In genomic region chr4:41815478-41815877, GRCh38 we compare ENCODE assay signal across 30 cellular contexts.
"Had no signal": no experiment of that assay in that cellular context is flagged by ENCODE, and none has a peak within 500 bp of the region (broad histone marks: within the 10 kb centered on the region; RNA-seq: fewer than 3 reads in every experiment).

No MANE protein-coding gene starts in this region.

- H3K36me3 ChIP-seq: brain microvascular endothelial cell, Peyer's patch, WERI-Rb-1 had no signal

- H3K4me1 ChIP-seq: Peyer's patch had no signal

- H3K27ac ChIP-seq: brain microvascular endothelial cell, KMS-11, Peyer's patch, WERI-Rb-1 had no signal

- ATAC-seq: activated CD8-positive, alpha-beta T cell treated with anti-CD3 and anti-CD28 coated beads for 36 hours; activated T-cell treated with anti-CD3 and anti-CD28 coated beads, Interleukin-2, amount 50 U/mL, for 72 hours; activated T-helper 17 cell treated with anti-CD3 and anti-CD28 coated beads, Interleukin-2, amount 50 U/mL, for 72 hours; Right ventricle myocardium inferior had no signal

- DNase-seq: activated CD4-positive, alpha-beta T cell treated with anti-CD3 and anti-CD28 coated beads, Interleukin-2, amount 10 ng/mL, durations not matched to agents 24 days and 14 days; activated CD4-positive, alpha-beta T cell treated with anti-CD3 and anti-CD28 coated beads, Interleukin-2, amount 50 U/mL, for 4 hours; activated CD4-positive, CD25-positive, alpha-beta regulatory T cell; activated CD8-positive, alpha-beta T cell treated with anti-CD3 and anti-CD28 coated beads for 36 hours; activated effector memory CD4-positive, alpha-beta T cell treated with anti-CD3 and anti-CD28 coated beads, Interleukin-2, amount 50 U/mL, for 16 hours; activated naive CD4-positive, alpha-beta T cell; activated naive CD4-positive, alpha-beta T cell treated with anti-CD3 and anti-CD28 coated beads, Interleukin-2, amount 50 U/mL, for 16 hours; activated naive CD8-positive, alpha-beta T cell treated with anti-CD3 and anti-CD28 coated beads for 36 hours; activated T-cell treated with anti-CD3 and anti-CD28 coated beads, Interleukin-2, amount 50 U/mL, for 1 hour; activated T-cell treated with anti-CD3 and anti-CD28 coated beads, Interleukin-2, amount 50 U/mL, for 72 hours; amniotic stem cell; aorta; brain microvascular endothelial cell; NCI-H1092 treated with DMSO at 0.1 percent for 48 hours; NCI-H1417; NCI-H146; NCI-H187; NCI-H2029 treated with DMSO at 0.1 percent for 48 hours; NCI-H2171; NCI-H510A; NCI-H526; Peyer's patch; RPMI8226; SIG-M5; SW 1271; T1000; WERI-Rb-1 had no signal

- H3K9me3 ChIP-seq: Peyer's patch had no signal

- H3K27me3 ChIP-seq: brain microvascular endothelial cell, Peyer's patch had no signal

- H3K4me3 ChIP-seq: Peyer's patch had no signal
